Comparison of ENCODE assay signal across 1 cellular context in genomic region chr6:35452186-35453090, GRCh38.
TF ChIP-seq lines count a peak whose summit lies in the region.

TSS of gene FANCE (plus strand) at chr6:35452338. CDS start at chr6:35452546, 208 bp downstream.

TF ChIP-seq in HepG2, 621 proteins besides CTCF, POLR2A, EP300 and RAD21 (continued from another document and continues in another):
- TF ChIP-seq ZFP91 (CRISPR knock-in tag; IDR thresholded peaks at IDR 0.05; ENCODE audit: borderline replicate concordance): peak; percentile 78; the same call in 1 of the 2 replicates
- no peak for TF ChIP-seq ZBTB49 (CRISPR knock-in tag; IDR thresholded peaks at IDR 0.05; ENCODE audit: borderline replicate concordance)
- no peak for TF ChIP-seq ARNT (IDR thresholded peaks at IDR 0.05)
- no peak for TF ChIP-seq CC2D1A (CRISPR knock-in tag; IDR thresholded peaks at IDR 0.05)
- no peak for TF ChIP-seq SRF (IDR thresholded peaks at IDR 0.05; ENCODE audit: low read depth, low read length)
- no peak for TF ChIP-seq ZNF761 (CRISPR knock-in tag; conservative IDR thresholded peaks at IDR 0.05)
- peak; percentile 77; the same call in 1 of the 2 replicates for TF ChIP-seq KMT2B (CRISPR knock-in tag; IDR thresholded peaks at IDR 0.05)
- no peak; the same call in 1 of the 2 replicates for TF ChIP-seq MLXIP (CRISPR knock-in tag; IDR thresholded peaks at IDR 0.05; ENCODE audit: borderline replicate concordance)
- TF ChIP-seq ZNF17 (CRISPR knock-in tag; IDR thresholded peaks at IDR 0.05): no peak
- peak; percentile 38 for TF ChIP-seq PHF5A (CRISPR knock-in tag; IDR thresholded peaks at IDR 0.05; ENCODE audit: low read depth, unreplicated experiment)
- TF ChIP-seq PCBP2 (optimal IDR thresholded peaks at IDR 0.05; ENCODE audit: low read depth, low read length, poor library complexity, severe bottlenecking): no peak
- no peak; the same call in 1 of the 2 replicates for TF ChIP-seq DNMT3B (CRISPR knock-in tag; conservative IDR thresholded peaks at IDR 0.05)
- peak; percentile 81 for TF ChIP-seq HNRNPLL (IDR thresholded peaks at IDR 0.05; ENCODE audit: low read depth, low read length, poor library complexity, severe bottlenecking)
- peak; percentile 91 for TF ChIP-seq MXD4 (CRISPR knock-in tag; IDR thresholded peaks at IDR 0.05)
- 0 out of 2 replicates have a peak, but pooled peaks have one; percentile 7 for TF ChIP-seq SMAD1 (CRISPR knock-in tag; IDR thresholded peaks at IDR 0.05; ENCODE audit: borderline replicate concordance, low read depth)
- TF ChIP-seq ZBTB25 (CRISPR knock-in tag; IDR thresholded peaks at IDR 0.05): 0 out of 2 replicates have a peak, but pooled peaks have one; percentile 70
- no peak for TF ChIP-seq ZNF362 (CRISPR knock-in tag; IDR thresholded peaks at IDR 0.05; ENCODE audit: borderline replicate concordance)
- no peak for TF ChIP-seq TRIM22 (IDR thresholded peaks at IDR 0.05)
- TF ChIP-seq ZNF678 (CRISPR knock-in tag; IDR thresholded peaks at IDR 0.05): no peak
- no peak for TF ChIP-seq MED13 (CRISPR knock-in tag; IDR thresholded peaks at IDR 0.05)
- no peak for TF ChIP-seq CCDC6 (CRISPR knock-in tag; IDR thresholded peaks at IDR 0.05)
- no peak; the same call in 1 of the 2 replicates for TF ChIP-seq EEA1 (CRISPR knock-in tag; IDR thresholded peaks at IDR 0.05; ENCODE audit: borderline replicate concordance)
- TF ChIP-seq CREB1 (IDR thresholded peaks at IDR 0.05): 0 out of 2 replicates have a peak, but pooled peaks have one; percentile 8
- no peak for TF ChIP-seq CREB1 (CRISPR knock-in tag; IDR thresholded peaks at IDR 0.05)
- peak; percentile 23; the same call in 1 of the 2 replicates for TF ChIP-seq E2F2 (CRISPR knock-in tag; IDR thresholded peaks at IDR 0.05; ENCODE audit: borderline replicate concordance)
- peak; percentile 41; the same call in 1 of the 2 replicates for TF ChIP-seq ZNF639 (CRISPR knock-in tag; conservative IDR thresholded peaks at IDR 0.05)
- TF ChIP-seq MYC (CRISPR knock-in tag; IDR thresholded peaks at IDR 0.05; ENCODE audit: borderline replicate concordance): peak; percentile 72; the same call in 1 of the 2 replicates
- no peak for TF ChIP-seq ARID3A (IDR thresholded peaks at IDR 0.05; ENCODE audit: low read depth, low read length)
- TF ChIP-seq ZNF687 (CRISPR knock-in tag; IDR thresholded peaks at IDR 0.05): peak; percentile 93
- TF ChIP-seq ZNF44 (CRISPR knock-in tag; IDR thresholded peaks at IDR 0.05): 0 out of 2 replicates have a peak, but pooled peaks have one; percentile 25
- TF ChIP-seq PHF21A (CRISPR knock-in tag; IDR thresholded peaks at IDR 0.05): peak; percentile 46; the same call in 1 of the 2 replicates
- 0 out of 2 replicates have a peak, but pooled peaks have one; percentile 65 for TF ChIP-seq RELA (CRISPR knock-in tag; IDR thresholded peaks at IDR 0.05)
- 0 out of 2 replicates have a peak, but pooled peaks have one; percentile 26 for TF ChIP-seq NFATC3 (CRISPR knock-in tag; IDR thresholded peaks at IDR 0.05)
- no peak for TF ChIP-seq ZNF710 (CRISPR knock-in tag; IDR thresholded peaks at IDR 0.05; ENCODE audit: borderline replicate concordance)
- TF ChIP-seq CBFB (CRISPR knock-in tag; IDR thresholded peaks at IDR 0.05): peak; percentile 77
